Comparison of ENCODE assay signal across 1 cellular context in the genomic region with DNA sequence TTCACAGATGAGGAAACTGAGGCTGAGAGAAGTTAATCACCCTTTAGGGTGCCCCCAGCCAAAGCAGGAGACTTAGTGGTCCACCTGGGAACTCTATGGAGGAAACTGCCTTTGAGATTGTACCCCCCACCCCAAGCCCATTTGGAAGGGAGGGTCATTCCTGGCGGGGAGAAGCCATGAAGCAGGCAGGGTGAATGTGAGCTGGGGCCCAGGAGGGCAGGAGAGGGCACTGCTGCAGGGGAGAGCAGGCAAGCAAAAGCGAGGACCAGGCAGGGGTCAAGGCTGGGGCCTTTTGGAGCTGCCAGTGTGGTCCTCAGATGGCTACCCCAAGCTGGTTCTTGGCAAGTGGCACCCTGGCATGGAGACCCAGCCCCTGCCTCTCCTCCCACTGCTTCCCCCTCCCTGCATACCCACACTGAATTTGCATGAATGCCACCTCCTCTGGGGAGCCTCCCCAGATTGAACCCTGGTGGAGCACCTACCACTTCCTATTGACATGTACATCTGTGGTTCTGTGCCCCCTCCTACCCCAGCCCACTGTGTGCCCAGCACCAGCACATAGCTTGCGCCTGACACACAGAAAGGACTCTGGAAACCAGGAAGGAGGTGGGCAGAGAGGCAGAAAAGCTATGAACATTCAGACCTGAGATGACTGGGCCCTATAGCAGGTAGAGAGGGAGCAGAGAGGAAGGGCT.
TF ChIP-seq lines count a peak whose summit lies in the region.

No MANE protein-coding gene starts in this region.

TF ChIP-seq in K562, 482 proteins besides CTCF, POLR2A, EP300 and RAD21 (continues in another document):
- TF ChIP-seq, protein P1, sequence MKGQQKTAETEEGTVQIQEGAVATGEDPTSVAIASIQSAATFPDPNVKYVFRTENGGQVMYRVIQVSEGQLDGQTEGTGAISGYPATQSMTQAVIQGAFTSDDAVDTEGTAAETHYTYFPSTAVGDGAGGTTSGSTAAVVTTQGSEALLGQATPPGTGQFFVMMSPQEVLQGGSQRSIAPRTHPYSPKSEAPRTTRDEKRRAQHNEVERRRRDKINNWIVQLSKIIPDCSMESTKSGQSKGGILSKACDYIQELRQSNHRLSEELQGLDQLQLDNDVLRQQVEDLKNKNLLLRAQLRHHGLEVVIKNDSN (CRISPR knock-in tag; IDR thresholded peaks at IDR 0.05) = peak; percentile 33; the same call in 1 of the 2 replicates
- TF ChIP-seq SAFB (IDR thresholded peaks at IDR 0.05; ENCODE audit: borderline replicate concordance, low read depth, low read length) (no peak), XRCC4 (IDR thresholded peaks at IDR 0.05; ENCODE audit: extremely low read depth, insufficient read depth, insufficient read length) (no peak), ZKSCAN3 (CRISPR knock-in tag; IDR thresholded peaks at IDR 0.05) (no peak), PCBP2 (IDR thresholded peaks at IDR 0.05; ENCODE audit: low read depth, low read length, poor library complexity, severe bottlenecking) (no peak), SREBF2 (CRISPR knock-in tag; IDR thresholded peaks at IDR 0.05) (no peak), ZFP30 (CRISPR knock-in tag; IDR thresholded peaks at IDR 0.05; ENCODE audit: borderline replicate concordance) (no peak), XRCC5 (IDR thresholded peaks at IDR 0.05; ENCODE audit: low read depth, low read length) (no peak), TBP (optimal IDR thresholded peaks at IDR 0.05; ENCODE audit: low read depth, low read length) (no peak), CTBP1 (IDR thresholded peaks at IDR 0.05; ENCODE audit: borderline replicate concordance) (no peak), SAFB2 (IDR thresholded peaks at IDR 0.05; ENCODE audit: borderline replicate concordance, low read depth, low read length, severe bottlenecking) (no peak), NCOA2 (IDR thresholded peaks at IDR 0.05; ENCODE audit: partially characterized antibody in 2 of 2) (no peak), ZNF695 (CRISPR knock-in tag; IDR thresholded peaks at IDR 0.05) (no peak), PTBP1 (IDR thresholded peaks at IDR 0.05; ENCODE audit: low read depth, low read length) (peak; percentile 46; the same call in 1 of the 2 replicates), DPF2 (IDR thresholded peaks at IDR 0.05) (0 out of 2 replicates have a peak, but pooled peaks have one; percentile 2), JUND (IDR thresholded peaks at IDR 0.05; ENCODE audit: borderline replicate concordance, low read depth, low read length) (no peak), JUND (tag; IDR thresholded peaks at IDR 0.05; ENCODE audit: borderline replicate concordance, low read depth, low read length) (no peak), NR3C1 (CRISPR knock-in tag; IDR thresholded peaks at IDR 0.05) (no peak), ZNF311 (CRISPR knock-in tag; IDR thresholded peaks at IDR 0.05) (no peak), FOXJ3 (CRISPR knock-in tag; IDR thresholded peaks at IDR 0.05) (no peak), ZNF318 (IDR thresholded peaks at IDR 0.05; ENCODE audit: borderline replicate concordance in 1 of 2, low read depth in 1 of 2) (no peak), HMGN3 (IDR thresholded peaks at IDR 0.05; ENCODE audit: borderline replicate concordance, extremely low read depth, insufficient read length, low read depth, low read length) (no peak), NR2F6 (CRISPR knock-in tag; IDR thresholded peaks at IDR 0.05) (no peak), NR2C1 (IDR thresholded peaks at IDR 0.05) (no peak), NR2C1 (tag; IDR thresholded peaks at IDR 0.05) (0 out of 2 replicates have a peak, but pooled peaks have one; percentile 5), LEF1 (IDR thresholded peaks at IDR 0.05) (no peak), ZBTB43 (CRISPR knock-in tag; IDR thresholded peaks at IDR 0.05) (no peak), HNRNPK (IDR thresholded peaks at IDR 0.05; ENCODE audit: low read depth, low read length, poor library complexity, severe bottlenecking) (no peak), KAT7 (CRISPR knock-in tag; IDR thresholded peaks at IDR 0.05; ENCODE audit: borderline replicate concordance) (no peak), MEF2D (tag; conservative IDR thresholded peaks at IDR 0.05; ENCODE audit: low read depth) (no peak), ZBTB7A (IDR thresholded peaks at IDR 0.05; ENCODE audit: borderline replicate concordance, control insufficient read depth, low read depth, low read length) (no peak), FOXA3 (CRISPR knock-in tag; conservative IDR thresholded peaks at IDR 0.05 in 1 of 2, IDR thresholded peaks at IDR 0.05 in 1 of 2) (no peak), ZFP36 (IDR thresholded peaks at IDR 0.05; ENCODE audit: low read depth, low read length, partially characterized antibody) (peak; percentile 100), ZNF780A (CRISPR knock-in tag; IDR thresholded peaks at IDR 0.05) (no peak)
- TF ChIP-seq, protein P2, sequence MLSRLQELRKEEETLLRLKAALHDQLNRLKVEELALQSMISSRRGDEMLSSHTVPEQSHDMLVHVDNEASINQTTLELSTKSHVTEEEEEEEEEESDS (CRISPR knock-in tag; IDR thresholded peaks at IDR 0.05) = no peak
- TF ChIP-seq, protein P3, sequence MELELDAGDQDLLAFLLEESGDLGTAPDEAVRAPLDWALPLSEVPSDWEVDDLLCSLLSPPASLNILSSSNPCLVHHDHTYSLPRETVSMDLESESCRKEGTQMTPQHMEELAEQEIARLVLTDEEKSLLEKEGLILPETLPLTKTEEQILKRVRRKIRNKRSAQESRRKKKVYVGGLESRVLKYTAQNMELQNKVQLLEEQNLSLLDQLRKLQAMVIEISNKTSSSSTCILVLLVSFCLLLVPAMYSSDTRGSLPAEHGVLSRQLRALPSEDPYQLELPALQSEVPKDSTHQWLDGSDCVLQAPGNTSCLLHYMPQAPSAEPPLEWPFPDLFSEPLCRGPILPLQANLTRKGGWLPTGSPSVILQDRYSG (tag; conservative IDR thresholded peaks at IDR 0.05; ENCODE audit: low read depth) = no peak
- TF ChIP-seq, protein P4, sequence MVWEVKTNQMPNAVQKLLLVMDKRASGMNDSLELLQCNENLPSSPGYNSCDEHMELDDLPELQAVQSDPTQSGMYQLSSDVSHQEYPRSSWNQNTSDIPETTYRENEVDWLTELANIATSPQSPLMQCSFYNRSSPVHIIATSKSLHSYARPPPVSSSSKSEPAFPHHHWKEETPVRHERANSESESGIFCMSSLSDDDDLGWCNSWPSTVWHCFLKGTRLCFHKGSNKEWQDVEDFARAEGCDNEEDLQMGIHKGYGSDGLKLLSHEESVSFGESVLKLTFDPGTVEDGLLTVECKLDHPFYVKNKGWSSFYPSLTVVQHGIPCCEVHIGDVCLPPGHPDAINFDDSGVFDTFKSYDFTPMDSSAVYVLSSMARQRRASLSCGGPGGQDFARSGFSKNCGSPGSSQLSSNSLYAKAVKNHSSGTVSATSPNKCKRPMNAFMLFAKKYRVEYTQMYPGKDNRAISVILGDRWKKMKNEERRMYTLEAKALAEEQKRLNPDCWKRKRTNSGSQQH (CRISPR knock-in tag; IDR thresholded peaks at IDR 0.05) = no peak
- TF ChIP-seq, protein P5, sequence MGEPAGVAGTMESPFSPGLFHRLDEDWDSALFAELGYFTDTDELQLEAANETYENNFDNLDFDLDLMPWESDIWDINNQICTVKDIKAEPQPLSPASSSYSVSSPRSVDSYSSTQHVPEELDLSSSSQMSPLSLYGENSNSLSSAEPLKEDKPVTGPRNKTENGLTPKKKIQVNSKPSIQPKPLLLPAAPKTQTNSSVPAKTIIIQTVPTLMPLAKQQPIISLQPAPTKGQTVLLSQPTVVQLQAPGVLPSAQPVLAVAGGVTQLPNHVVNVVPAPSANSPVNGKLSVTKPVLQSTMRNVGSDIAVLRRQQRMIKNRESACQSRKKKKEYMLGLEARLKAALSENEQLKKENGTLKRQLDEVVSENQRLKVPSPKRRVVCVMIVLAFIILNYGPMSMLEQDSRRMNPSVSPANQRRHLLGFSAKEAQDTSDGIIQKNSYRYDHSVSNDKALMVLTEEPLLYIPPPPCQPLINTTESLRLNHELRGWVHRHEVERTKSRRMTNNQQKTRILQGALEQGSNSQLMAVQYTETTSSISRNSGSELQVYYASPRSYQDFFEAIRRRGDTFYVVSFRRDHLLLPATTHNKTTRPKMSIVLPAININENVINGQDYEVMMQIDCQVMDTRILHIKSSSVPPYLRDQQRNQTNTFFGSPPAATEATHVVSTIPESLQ (CRISPR knock-in tag; IDR thresholded peaks at IDR 0.05) = no peak
- TF ChIP-seq, protein P6, sequence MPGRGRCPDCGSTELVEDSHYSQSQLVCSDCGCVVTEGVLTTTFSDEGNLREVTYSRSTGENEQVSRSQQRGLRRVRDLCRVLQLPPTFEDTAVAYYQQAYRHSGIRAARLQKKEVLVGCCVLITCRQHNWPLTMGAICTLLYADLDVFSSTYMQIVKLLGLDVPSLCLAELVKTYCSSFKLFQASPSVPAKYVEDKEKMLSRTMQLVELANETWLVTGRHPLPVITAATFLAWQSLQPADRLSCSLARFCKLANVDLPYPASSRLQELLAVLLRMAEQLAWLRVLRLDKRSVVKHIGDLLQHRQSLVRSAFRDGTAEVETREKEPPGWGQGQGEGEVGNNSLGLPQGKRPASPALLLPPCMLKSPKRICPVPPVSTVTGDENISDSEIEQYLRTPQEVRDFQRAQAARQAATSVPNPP (IDR thresholded peaks at IDR 0.05; ENCODE audit: borderline replicate concordance, insufficient read depth, insufficient read length) = no peak
- TF ChIP-seq, protein P7, sequence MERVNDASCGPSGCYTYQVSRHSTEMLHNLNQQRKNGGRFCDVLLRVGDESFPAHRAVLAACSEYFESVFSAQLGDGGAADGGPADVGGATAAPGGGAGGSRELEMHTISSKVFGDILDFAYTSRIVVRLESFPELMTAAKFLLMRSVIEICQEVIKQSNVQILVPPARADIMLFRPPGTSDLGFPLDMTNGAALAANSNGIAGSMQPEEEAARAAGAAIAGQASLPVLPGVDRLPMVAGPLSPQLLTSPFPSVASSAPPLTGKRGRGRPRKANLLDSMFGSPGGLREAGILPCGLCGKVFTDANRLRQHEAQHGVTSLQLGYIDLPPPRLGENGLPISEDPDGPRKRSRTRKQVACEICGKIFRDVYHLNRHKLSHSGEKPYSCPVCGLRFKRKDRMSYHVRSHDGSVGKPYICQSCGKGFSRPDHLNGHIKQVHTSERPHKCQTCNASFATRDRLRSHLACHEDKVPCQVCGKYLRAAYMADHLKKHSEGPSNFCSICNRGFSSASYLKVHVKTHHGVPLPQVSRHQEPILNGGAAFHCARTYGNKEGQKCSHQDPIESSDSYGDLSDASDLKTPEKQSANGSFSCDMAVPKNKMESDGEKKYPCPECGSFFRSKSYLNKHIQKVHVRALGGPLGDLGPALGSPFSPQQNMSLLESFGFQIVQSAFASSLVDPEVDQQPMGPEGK (CRISPR knock-in tag; IDR thresholded peaks at IDR 0.05; ENCODE audit: borderline replicate concordance) = no peak
